In the genomic region with DNA sequence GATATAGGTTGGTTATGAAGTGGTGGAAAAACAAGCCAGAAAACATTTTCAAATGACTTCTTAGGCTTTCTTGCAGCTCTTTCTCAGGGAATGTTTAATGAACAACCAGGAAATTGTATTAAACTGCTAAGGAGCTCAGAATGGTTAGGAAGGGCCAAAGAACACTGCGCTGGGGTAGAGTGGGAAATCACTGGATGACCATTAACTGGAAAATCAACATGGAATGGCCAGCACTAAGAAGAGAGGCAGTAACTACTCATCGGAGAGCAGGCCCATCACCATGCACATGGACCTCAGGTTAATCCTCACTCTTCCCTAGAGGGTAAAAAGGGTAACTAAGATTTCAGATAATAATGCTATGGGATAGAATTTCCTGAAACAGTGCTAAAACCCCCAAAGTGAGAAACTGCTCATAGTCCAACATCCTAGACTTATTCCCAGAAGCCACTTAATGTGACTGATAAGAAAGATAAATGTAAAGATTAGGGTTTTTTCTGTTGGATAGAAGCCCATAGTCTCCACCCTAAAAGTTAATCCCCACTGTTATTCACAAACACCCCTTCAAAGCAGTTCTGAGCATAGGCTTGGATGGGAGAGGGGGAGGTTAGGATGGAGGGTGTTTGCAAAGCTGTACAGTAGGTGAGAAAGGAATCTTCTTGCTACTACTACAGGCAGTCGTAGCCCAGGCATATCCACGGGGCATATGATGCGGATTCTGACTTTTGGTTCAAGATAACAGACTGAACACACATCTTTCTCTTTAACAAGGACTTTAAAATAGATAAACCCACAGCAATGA, we compare ENCODE assay signal across 19 cellular contexts.
"Had no signal": no experiment of that assay in that cellular context is flagged by ENCODE, and none has a peak within 500 bp of the region (broad histone marks: within the 10 kb centered on the region; RNA-seq: fewer than 3 reads in every experiment).

No MANE protein-coding gene starts in this region.

- H3K9me3 Mint-ChIP-seq: endodermal cell, naive B cell, nephron progenitor cell had no signal

- DNase-seq: colonic mucosa; dermis blood vessel endothelial cell; endodermal cell; erythroblast; foreskin keratinocyte; immature natural killer cell; kidney; left colon; midbrain; naive B cell; nephron progenitor cell; psoas muscle; sigmoid colon; stimulated activated CD4-positive, alpha-beta T cell treated with anti-CD3 and anti-CD28 coated beads, Interleukin-2, amount 100 ng/mL, for 24 hours; stimulated activated CD4-positive, alpha-beta T cell treated with anti-CD3 and anti-CD28 coated beads, Interleukin-4, amount 100 ng/mL, for 4 hours; stimulated activated naive CD4-positive, alpha-beta T cell; stomach; substantia nigra; transverse colon had no signal

- H3K36me3 Mint-ChIP-seq: immature natural killer cell, naive B cell had no signal

- H3K27ac Mint-ChIP-seq: endodermal cell, immature natural killer cell, naive B cell, nephron progenitor cell had no signal

- ATAC-seq: left colon, psoas muscle had no signal

- H3K27me3 Mint-ChIP-seq: naive B cell had no signal

- H3K4me1 Mint-ChIP-seq: immature natural killer cell, naive B cell, nephron progenitor cell had no signal

- H3K4me3 Mint-ChIP-seq: endodermal cell, immature natural killer cell, naive B cell, nephron progenitor cell had no signal
